ENCODE assay signal across 24 cellular contexts in genomic region chr2:96552284-96553175, GRCh38. TPM values are rescaled to one million over a fixed set of nuclear protein-coding genes. Genes with fewer than 3 reads are reported as not detected.
A peak's percentile ranks its signal among the peaks of the same experiment; 100 is the strongest.
DNase-seq lines count a peak whose midpoint lies in the region; ATAC-seq, FAIRE-seq and TF ChIP-seq lines count a peak whose summit lies in the region.
"Had no signal": no experiment of that assay in that cellular context is flagged by ENCODE, and none has a peak within 500 bp of the region (broad histone marks: within the 10 kb centered on the region; RNA-seq: fewer than 3 reads in every experiment).

No MANE protein-coding gene starts in this region.

- TF ChIP-seq RAD21 in GM12878 (IDR thresholded peaks at IDR 0.05; ENCODE audit: insufficient read depth, low read depth, low read length): no peak

- no peaks in the 10 kb centered on the region for H3K27me3 Mint-ChIP-seq in activated naive CD4-positive, alpha-beta T cell treated with anti-CD3 and anti-CD28 coated beads, Interleukin-2, amount 50 U/mL, for 24 hours
- H3K27me3 Mint-ChIP-seq in stimulated activated naive B cell treated with anti-CD40 and anti-IgM and Interleukin-4, amounts not matched to agents 10 μg/mL and 1 μg/mL and 100 μg/mL, for 72 hours: no peaks in the 10 kb centered on the region
- H3K27me3 Mint-ChIP-seq: activated CD8-positive, alpha-beta T cell treated with anti-CD3 and anti-CD28 coated beads for 36 hours had no signal

- no peaks in the 10 kb centered on the region for H3K9me3 Mint-ChIP-seq in activated naive CD4-positive, alpha-beta T cell treated with anti-CD3 and anti-CD28 coated beads, Interleukin-2, amount 50 U/mL, for 24 hours
- peaks cover 3 to 7% of the 10 kb centered on the region in 2 donors for H3K9me3 Mint-ChIP-seq in stimulated activated naive B cell treated with anti-CD40 and anti-IgM and Interleukin-4, amounts not matched to agents 10 μg/mL and 1 μg/mL and 100 μg/mL, for 72 hours
- H3K9me3 Mint-ChIP-seq: GM23338 had no signal

- BruUV-seq in GM12878 (replicated peaks; lab: Mats Ljungman, UMichigan): no TSS peak

- DNase-seq in activated naive CD4-positive, alpha-beta T cell (lab: John Stamatoyannopoulos, UW): no peak
- DNase-seq in GM12878 (ENCODE audit: low read depth, low spot score) (no peak), tibial artery (no peak), SJCRH30 (no peak)
- DNase-seq in stimulated activated naive B cell treated with anti-CD40 and anti-IgM and Interleukin-4, amounts not matched to agents 10 μg/mL and 1 μg/mL and 100 μg/mL, for 72 hours: no peak
- DNase-seq: activated CD8-positive, alpha-beta T cell treated with anti-CD3 and anti-CD28 coated beads for 36 hours; activated effector memory CD4-positive, alpha-beta T cell treated with anti-CD3 and anti-CD28 coated beads, Interleukin-2, amount 50 U/mL, for 16 hours; DMS 273 treated with DMSO at 0.1 percent for 48 hours; foreskin fibroblast; GDM1; lower lobe of right lung; NCI-H1694; NCI-H2227 treated with DMSO at 0.1 percent for 48 hours; NCI-H82 had no signal

- TF ChIP-seq CTCF in GM12878 (IDR thresholded peaks at IDR 0.05 in 2 of 3, conservative IDR thresholded peaks at IDR 0.05 in 1 of 3; ENCODE audit: control insufficient read depth in 2 of 3, extremely low read depth in 1 of 3, insufficient read depth in 1 of 3, low read depth in 3 of 3, low read length in 3 of 3): no peak
- TF ChIP-seq CTCF in tibial artery (IDR thresholded peaks at IDR 0.05): no peak

- peak; percentile 2 for ATAC-seq in GM12878
- no peak for ATAC-seq in stimulated activated naive B cell treated with anti-CD40 and anti-IgM and Interleukin-4, amounts not matched to agents 10 μg/mL and 1 μg/mL and 100 μg/mL, for 72 hours (replicated peaks)
- ATAC-seq: activated CD8-positive, alpha-beta T cell treated with anti-CD3 and anti-CD28 coated beads for 36 hours; GM23338; lower lobe of right lung had no signal

- TF ChIP-seq POLR2A in GM15510 (IDR thresholded peaks at IDR 0.05; ENCODE audit: borderline replicate concordance, extremely low read depth, insufficient read length) (peak; percentile 24), GM12878 (IDR thresholded peaks at IDR 0.05; ENCODE audit: low read depth, low read length) (peak; percentile 54; the same call in 1 of the 2 replicates)

- H3K4me1 ChIP-seq in GM12878 (ENCODE audit: control insufficient read depth, insufficient read depth, low read length): no peaks in the 10 kb centered on the region
- H3K4me1 ChIP-seq in tibial artery: peaks cover 0 to 35% (median 27%) of the 10 kb centered on the region in 4 donors
- H3K4me1 ChIP-seq in SJCRH30: no peaks in the 10 kb centered on the region

- no peak for FAIRE-seq in GM12878 (lab: Jason Lieb, UNC)
- FAIRE-seq: colon, islet of Langerhans, urothelium cell line had no signal

- SMC1A ChIA-PET in GM12878 (lab: Charles Lee; ENCODE audit: uncharacterized antibody, unreplicated experiment): interaction anchor here (1.0 to 2.8 kb wide), 3 partner anchors 13 to 145 kb away, joined by 3 to 21 read pairs (median 12); no protein-coding TSS in a partner anchor

- no peaks in the 10 kb centered on the region for H3K79me2 ChIP-seq in GM12878 (ENCODE audit: control insufficient read depth, insufficient read depth, low read length)
- H3K79me2 ChIP-seq: hepatocyte had no signal

- in situ Hi-C loops in GM12878 (cut with MboI): no loop called here

- CTCF ChIA-PET in GM12878 (lab: Yijun Ruan, JAX): interaction anchor here (2.1 to 5.9 kb wide), 4 partner anchors 13 to 48 kb away, joined by 5 to 64 read pairs (median 42); partner anchors contain the start of gene ARID5A

- H3K36me3 ChIP-seq in GM12878 (ENCODE audit: control insufficient read depth in 2 of 2, insufficient read depth in 2 of 2, low read length in 1 of 2): peaks cover 10 to 35% of the 10 kb centered on the region in 2 experiments; a peak in 3 of 4 replicates
- H3K36me3 ChIP-seq in tibial artery: peaks cover 33 to 60% (median 58%) of the 10 kb centered on the region in 3 donors
- H3K36me3 ChIP-seq in SJCRH30: peaks cover 12% of the 10 kb centered on the region

- H3K9me3 ChIP-seq in GM12878 (replicated peaks; ENCODE audit: control insufficient read depth, insufficient read depth, low read length) (no peaks in the 10 kb centered on the region), tibial artery (no peaks in the 10 kb centered on the region), SJCRH30 (replicated peaks) (no peaks in the 10 kb centered on the region)
- H3K9me3 ChIP-seq: lower lobe of right lung had no signal

- POLR2A ChIA-PET in GM12878 (lab: Charles Lee): interaction anchor here (1.2 kb wide), 1 partner anchor 13 kb away, joined by 3 read pairs; no protein-coding TSS in a partner anchor

- H3K27ac ChIP-seq in GM12878 (ENCODE audit: control insufficient read depth, insufficient read depth) (no peak overlapping the region), tibial artery (no peak overlapping the region), SJCRH30 (no peak overlapping the region)
- H3K27ac ChIP-seq: hepatocyte, lower lobe of right lung had no signal

- H3K4me3 Mint-ChIP-seq in activated naive CD4-positive, alpha-beta T cell treated with anti-CD3 and anti-CD28 coated beads, Interleukin-2, amount 50 U/mL, for 24 hours: no peak overlapping the region
- peak overlapping the region in 1 of 2 donors; percentile 32 for H3K4me3 Mint-ChIP-seq in stimulated activated naive B cell treated with anti-CD40 and anti-IgM and Interleukin-4, amounts not matched to agents 10 μg/mL and 1 μg/mL and 100 μg/mL, for 72 hours
- H3K4me3 Mint-ChIP-seq: activated CD8-positive, alpha-beta T cell treated with anti-CD3 and anti-CD28 coated beads for 36 hours; GM23338 had no signal

- no peak overlapping the region for H3K9ac ChIP-seq in GM12878 (ENCODE audit: control insufficient read depth, insufficient read depth, low read length)

- H3K4me1 Mint-ChIP-seq in activated naive CD4-positive, alpha-beta T cell treated with anti-CD3 and anti-CD28 coated beads, Interleukin-2, amount 50 U/mL, for 24 hours: peaks cover 27% of the 10 kb centered on the region
- H3K4me1 Mint-ChIP-seq in stimulated activated naive B cell treated with anti-CD40 and anti-IgM and Interleukin-4, amounts not matched to agents 10 μg/mL and 1 μg/mL and 100 μg/mL, for 72 hours: peaks cover 38 to 43% of the 10 kb centered on the region in 2 donors

- H2AFZ ChIP-seq in GM12878 (ENCODE audit: control insufficient read depth, low read depth, low read length): no peak overlapping the region
- H2AFZ ChIP-seq: GM23338, hepatocyte had no signal

- no peaks in the 10 kb centered on the region for H3K36me3 Mint-ChIP-seq in activated naive CD4-positive, alpha-beta T cell treated with anti-CD3 and anti-CD28 coated beads, Interleukin-2, amount 50 U/mL, for 24 hours
- peaks cover 37 to 40% of the 10 kb centered on the region in 2 donors for H3K36me3 Mint-ChIP-seq in stimulated activated naive B cell treated with anti-CD40 and anti-IgM and Interleukin-4, amounts not matched to agents 10 μg/mL and 1 μg/mL and 100 μg/mL, for 72 hours

- H4K20me1 ChIP-seq in GM12878 (ENCODE audit: control insufficient read depth, insufficient read depth): no peaks in the 10 kb centered on the region; the same call in 1 of the 2 replicates

- RAD21 ChIA-PET in GM12878 (lab: Charles Lee; ENCODE audit: unreplicated experiment): interaction anchor here (1.1 to 5.4 kb wide), 4 partner anchors 15 to 148 kb away, joined by 3 to 56 read pairs (median 10); no protein-coding TSS in a partner anchor

- TF ChIP-seq EP300 in GM12878 (IDR thresholded peaks at IDR 0.05; ENCODE audit: borderline replicate concordance in 1 of 2, control insufficient read depth in 1 of 2, low read depth in 2 of 2, low read length in 2 of 2): no peak

- peak overlapping the region; percentile 62 for H3K27ac Mint-ChIP-seq in activated naive CD4-positive, alpha-beta T cell treated with anti-CD3 and anti-CD28 coated beads, Interleukin-2, amount 50 U/mL, for 24 hours
- H3K27ac Mint-ChIP-seq in stimulated activated naive B cell treated with anti-CD40 and anti-IgM and Interleukin-4, amounts not matched to agents 10 μg/mL and 1 μg/mL and 100 μg/mL, for 72 hours: peak overlapping the region; percentile 92
- H3K27ac Mint-ChIP-seq: activated CD8-positive, alpha-beta T cell treated with anti-CD3 and anti-CD28 coated beads for 36 hours; GM23338 had no signal

- WGBS in GM12878 (ENCODE audit: insufficient coverage, insufficient replicate concordance, low lambda C conversion rate, missing lambda C conversion rate): 61% methylated on average over 18 of the region's 18 CpGs

- H3K4me3 ChIP-seq in GM12878 (no peak overlapping the region), tibial artery (no peak overlapping the region), SJCRH30 (no peak overlapping the region)
- H3K4me3 ChIP-seq: GM23338, hepatocyte, lower lobe of right lung had no signal

- H3K4me2 ChIP-seq in GM12878 (ENCODE audit: control insufficient read depth, insufficient read depth): no peak overlapping the region
- H3K4me2 ChIP-seq: GM23338, hepatocyte had no signal

- H3K27me3 ChIP-seq in GM12878 (replicated peaks in 1 of 2; ENCODE audit: control insufficient read depth in 2 of 2, insufficient read depth in 2 of 2, low read length in 1 of 2): no peaks in the 10 kb centered on the region
- H3K27me3 ChIP-seq in tibial artery: no peaks in the 10 kb centered on the region
- no peaks in the 10 kb centered on the region for H3K27me3 ChIP-seq in SJCRH30
- H3K27me3 ChIP-seq: hepatocyte had no signal

- intact Hi-C loops in GM12878 (cut with micrococcal nuclease; ENCODE audit: unreplicated experiment) (no loop called here), tibial artery (cut with DNase I; ENCODE audit: low total_unique reads) (loop anchor here (10.0 kb wide), 1 partner anchor 148 kb away; no protein-coding TSS in a partner anchor)

RNA-seq across cellular contexts. Expression of gene ARID5A, which starts 16.0 kb away (rescaled TPM):
- 85.2 and 91.3 TPM in 2 replicates for total RNA-seq in GM12878 (2013; cell fraction: nucleolus; rRNA removed)
- 46.2 and 46.8 TPM in 2 replicates for total RNA-seq in GM12878 (2014; rRNA removed)
- total RNA-seq in GM12878 (2014; rRNA removed; fragmentation: Illumina TruSeq; extraction: Trizol): 22.2 and 25.3 TPM in 2 replicates
- 82.7 and 87.9 TPM in 2 replicates for total RNA-seq in GM12878 (2021)
- 16.0 TPM for polyA plus RNA-seq in GM12878 (2011; ENCODE audit: low read depth)
- 13.3 and 28.5 TPM in 2 replicates for polyA plus RNA-seq in GM12878 (2011; rRNA removed)
- polyA plus RNA-seq in GM12878 (2011; cell fraction: cytosol; rRNA removed): 39.3 and 54.4 TPM in 2 replicates
- polyA plus RNA-seq in GM12878 (2011; cell fraction: nucleus; rRNA removed): 160 and 161 TPM in 2 replicates
- 47.3 and 50.2 TPM in 2 replicates for polyA plus RNA-seq in GM12878 (2012)
- polyA plus RNA-seq in GM12878 (2014; fragmentation: Illumina TruSeq; extraction: Trizol): 3.1 and 18.1 TPM in 2 replicates
- 1 to 10 TPM in 1 of 2 experiments, under 1 TPM in 1; 0.76 to 3.8 TPM for polyA plus RNA-seq in GM12878 (2014; fragmentation: Nextera tagmentation; extraction: Ambion mirVana)
- polyA plus RNA-seq in GM12878 (2014; rRNA removed): 79.3 and 83.3 TPM in 2 replicates
- 10 to 100 TPM; 76.2 to 87.1 TPM for polyA plus RNA-seq in GM12878 (2016; fragmentation: Nextera tagmentation; extraction: Ambion mirVana)
- polyA minus RNA-seq in GM12878 (2011; rRNA and poly(A)+ RNA removed): 12.7 and 34.9 TPM in 2 replicates
- polyA minus RNA-seq in GM12878 (2011; cell fraction: cytosol; rRNA and poly(A)+ RNA removed): 26.1 and 28.5 TPM in 2 replicates
- 22.6 and 34.3 TPM in 2 replicates for polyA minus RNA-seq in GM12878 (2011; cell fraction: nucleus; rRNA and poly(A)+ RNA removed)
- total RNA-seq in SJCRH30 (2014; rRNA removed; shearing (Covaris generic)): 12.4 and 14.2 TPM in 2 replicates

RNA-seq across cellular contexts. Expression of gene NEURL3, which starts 47.4 kb away (rescaled TPM):
- 2.2 and 2.9 TPM in 2 replicates for total RNA-seq in GM12878 (2013; cell fraction: nucleolus; rRNA removed)
- 0.85 and 0.98 TPM in 2 replicates for total RNA-seq in GM12878 (2014; rRNA removed)
- total RNA-seq in GM12878 (2014; rRNA removed; fragmentation: Illumina TruSeq; extraction: Trizol): 0.09 and 0.31 TPM in 2 replicates
- 0.44 and 0.72 TPM in 2 replicates for total RNA-seq in GM12878 (2021)
- 0.16 TPM for polyA plus RNA-seq in GM12878 (2011; ENCODE audit: low read depth)
- 4.4 and 6.3 TPM in 2 replicates for polyA plus RNA-seq in GM12878 (2011; rRNA removed)
- polyA plus RNA-seq in GM12878 (2011; cell fraction: cytosol; rRNA removed): 6.6 and 7.9 TPM in 2 replicates
- polyA plus RNA-seq in GM12878 (2011; cell fraction: nucleus; rRNA removed): 7.3 and 12.0 TPM in 2 replicates
- 0.42 and 0.72 TPM in 2 replicates for polyA plus RNA-seq in GM12878 (2012)
- polyA plus RNA-seq in GM12878 (2014; fragmentation: Illumina TruSeq; extraction: Trizol): 0.10 TPM in 1 of 2 replicates, not detected in the other
- polyA plus RNA-seq in GM12878 (2014; fragmentation: Nextera tagmentation; extraction: Ambion mirVana): under 1 TPM; 0.03 to 0.07 TPM
- polyA plus RNA-seq in GM12878 (2014; rRNA removed): 0.39 and 0.51 TPM in 2 replicates
- polyA plus RNA-seq in GM12878 (2016; fragmentation: Nextera tagmentation; extraction: Ambion mirVana): under 1 TPM; 0.55 to 0.79 TPM
- polyA minus RNA-seq in GM12878 (2011; rRNA and poly(A)+ RNA removed): 1.9 and 2.2 TPM in 2 replicates
- 0.52 and 1.2 TPM in 2 replicates for polyA minus RNA-seq in GM12878 (2011; cell fraction: cytosol; rRNA and poly(A)+ RNA removed)
- polyA minus RNA-seq in GM12878 (2011; cell fraction: nucleus; rRNA and poly(A)+ RNA removed): 0.96 and 1.3 TPM in 2 replicates
- 0.10 TPM in 1 of 2 replicates, not detected in the other for total RNA-seq in SJCRH30 (2014; rRNA removed; shearing (Covaris generic))
- total RNA-seq: GM23338, myocyte, SK-MEL-5, skeletal muscle tissue had no signal
